Comparison of ENCODE assay signal across 11 cellular contexts in the genomic region with DNA sequence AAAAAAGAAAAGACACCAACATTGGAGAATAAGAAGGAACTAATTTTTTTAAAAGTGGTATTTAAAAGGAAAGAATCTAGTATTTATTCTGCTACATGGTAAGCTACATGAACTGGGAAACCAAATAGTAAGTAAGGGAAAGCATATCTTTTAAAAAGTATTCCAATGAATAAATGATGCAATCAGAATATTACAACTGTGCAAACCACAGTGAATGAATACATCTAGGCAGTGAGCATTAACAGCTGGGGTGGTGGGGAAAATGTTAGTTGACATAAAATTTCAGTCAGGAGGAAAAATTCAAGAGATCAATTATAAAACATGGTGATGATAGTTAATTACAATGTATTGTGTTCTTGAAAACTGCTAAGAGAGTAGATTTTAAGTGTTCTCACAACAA.
"Had no signal": no experiment of that assay in that cellular context is flagged by ENCODE, and none has a peak within 500 bp of the region (broad histone marks: within the 10 kb centered on the region; RNA-seq: fewer than 3 reads in every experiment).

No MANE protein-coding gene starts in this region.

- H3K4me1 ChIP-seq: breast epithelium, right atrium auricular region had no signal

- H3K27ac ChIP-seq: breast epithelium, right atrium auricular region, spleen had no signal

- DNase-seq: activated gamma-delta T cell treated with Interleukin-2 at 50 U/mL for 16 hours; activated naive CD8-positive, alpha-beta T cell treated with anti-CD3 and anti-CD28 coated beads, Interleukin-2, amount 10 ng/mL, durations not matched to agents 7 days and 5 days; activated T-cell treated with anti-CD3 and anti-CD28 coated beads, Interleukin-2, amount 50 U/mL, for 48 hours; aorta; cerebellar nuclear complex; effector memory CD4-positive, alpha-beta T cell; hippocampal formation; occipital lobe; spleen had no signal

- H3K36me3 ChIP-seq: breast epithelium had no signal

- H3K9me3 ChIP-seq: breast epithelium, right atrium auricular region, spleen had no signal

- H3K4me3 ChIP-seq: breast epithelium, right atrium auricular region, spleen had no signal

- H3K27me3 ChIP-seq: breast epithelium, right atrium auricular region, spleen had no signal
